ENCODE assay signal across 20 cellular contexts in genomic region chr4:3421470-3421869, GRCh38. TPM values are rescaled to one million over a fixed set of nuclear protein-coding genes. Genes with fewer than 3 reads are reported as not detected.
"Had no signal": no experiment of that assay in that cellular context is flagged by ENCODE, and none has a peak within 500 bp of the region (broad histone marks: within the 10 kb centered on the region; RNA-seq: fewer than 3 reads in every experiment).

No MANE protein-coding gene starts in this region.

- H3K27ac Mint-ChIP-seq: activated naive CD4-positive, alpha-beta T cell treated with anti-CD3 and anti-CD28 coated beads, Interleukin-2, amount 10 ng/mL, durations not matched to agents 7 days and 5 days; activated naive CD8-positive, alpha-beta T cell treated with anti-CD3 and anti-CD28 coated beads, Interleukin-2, amount 50 U/mL, for 24 hours; natural killer cell; T-helper 1 cell treated with Interleukin-12 subunit alpha and Interleukin-12 subunit beta and Interleukin-4 antibody, amounts not matched to agents 30 μg/mL and 1 μg/mL, for 36 hours had no signal

- H3K9me3 Mint-ChIP-seq: activated naive CD4-positive, alpha-beta T cell treated with anti-CD3 and anti-CD28 coated beads, Interleukin-2, amount 10 ng/mL, durations not matched to agents 7 days and 5 days; activated naive CD8-positive, alpha-beta T cell treated with anti-CD3 and anti-CD28 coated beads, Interleukin-2, amount 50 U/mL, for 24 hours; activated T-cell treated with anti-CD3 and anti-CD28 coated beads, Interleukin-2, amount 50 U/mL, for 4 hours; natural killer cell; T-helper 1 cell treated with Interleukin-12 subunit alpha and Interleukin-12 subunit beta and Interleukin-4 antibody, amounts not matched to agents 30 μg/mL and 1 μg/mL, for 36 hours had no signal

- H3K36me3 Mint-ChIP-seq: activated naive CD4-positive, alpha-beta T cell treated with anti-CD3 and anti-CD28 coated beads, Interleukin-2, amount 10 ng/mL, durations not matched to agents 7 days and 5 days; natural killer cell had no signal

- H3K4me3 Mint-ChIP-seq: activated naive CD4-positive, alpha-beta T cell treated with anti-CD3 and anti-CD28 coated beads, Interleukin-2, amount 10 ng/mL, durations not matched to agents 7 days and 5 days; activated naive CD8-positive, alpha-beta T cell treated with anti-CD3 and anti-CD28 coated beads, Interleukin-2, amount 50 U/mL, for 24 hours; activated T-cell treated with anti-CD3 and anti-CD28 coated beads, Interleukin-2, amount 50 U/mL, for 4 hours; natural killer cell; T-helper 1 cell treated with Interleukin-12 subunit alpha and Interleukin-12 subunit beta and Interleukin-4 antibody, amounts not matched to agents 30 μg/mL and 1 μg/mL, for 36 hours had no signal

- H3K27me3 ChIP-seq: breast epithelium, esophagus squamous epithelium, hepatocyte, tibial nerve, uterus had no signal

- H3K36me3 ChIP-seq: breast epithelium, uterus had no signal

- DNase-seq: activated CD4-positive, alpha-beta T cell treated with anti-CD3 and anti-CD28 coated beads, Interleukin-2, amount 50 U/mL, for 1 hour; activated CD4-positive, CD25-positive, alpha-beta regulatory T cell treated with anti-CD3 and anti-CD28 coated beads, Interleukin-2, amount 50 U/mL, for 72 hours; activated CD8-positive, alpha-beta memory T cell treated with anti-CD3 and anti-CD28 coated beads, Interleukin-2, amount 50 U/mL, for 4 hours; activated effector memory CD4-positive, alpha-beta T cell treated with Interleukin-2 at 50 U/mL for 16 hours; activated naive CD4-positive, alpha-beta T cell treated with anti-CD3 and anti-CD28 coated beads, Interleukin-2, amount 10 ng/mL, durations not matched to agents 7 days and 5 days; activated naive CD8-positive, alpha-beta T cell treated with anti-CD3 and anti-CD28 coated beads, Interleukin-2, amount 50 U/mL, for 24 hours; activated T-cell treated with anti-CD3 and anti-CD28 coated beads, Interleukin-2, amount 50 U/mL, for 4 hours; dermis blood vessel endothelial cell; effector memory CD4-positive, alpha-beta T cell; esophagus squamous epithelium; natural killer cell; stimulated activated naive CD8-positive, alpha-beta T cell treated with anti-CD3 and anti-CD28 coated beads, Interleukin-15, Interleukin-2, amounts not matched to agents 100 U/mL and 50 U/mL, for 24 hours; substantia nigra; uterus had no signal

- H3K4me1 Mint-ChIP-seq: activated naive CD4-positive, alpha-beta T cell treated with anti-CD3 and anti-CD28 coated beads, Interleukin-2, amount 10 ng/mL, durations not matched to agents 7 days and 5 days; activated naive CD8-positive, alpha-beta T cell treated with anti-CD3 and anti-CD28 coated beads, Interleukin-2, amount 50 U/mL, for 24 hours; natural killer cell had no signal

- H3K27me3 Mint-ChIP-seq: activated naive CD4-positive, alpha-beta T cell treated with anti-CD3 and anti-CD28 coated beads, Interleukin-2, amount 10 ng/mL, durations not matched to agents 7 days and 5 days; activated naive CD8-positive, alpha-beta T cell treated with anti-CD3 and anti-CD28 coated beads, Interleukin-2, amount 50 U/mL, for 24 hours had no signal

- H3K27ac ChIP-seq: breast epithelium, esophagus squamous epithelium, hepatocyte, tibial nerve, uterus had no signal

- ATAC-seq: activated naive CD8-positive, alpha-beta T cell treated with anti-CD3 and anti-CD28 coated beads, Interleukin-2, amount 50 U/mL, for 24 hours; activated T-cell treated with anti-CD3 and anti-CD28 coated beads, Interleukin-2, amount 50 U/mL, for 4 hours; natural killer cell; stimulated activated naive CD8-positive, alpha-beta T cell treated with anti-CD3 and anti-CD28 coated beads, Interleukin-15, Interleukin-2, amounts not matched to agents 100 U/mL and 50 U/mL, for 24 hours had no signal

- H3K4me1 ChIP-seq: breast epithelium, esophagus squamous epithelium, tibial nerve, uterus had no signal

- H3K9me3 ChIP-seq: breast epithelium, esophagus squamous epithelium, tibial nerve, uterus had no signal

- H3K4me3 ChIP-seq: breast epithelium, esophagus squamous epithelium, hepatocyte, tibial nerve, uterus had no signal

RNA-seq across cellular contexts. Expression of gene HGFAC, which starts 20.3 kb away (rescaled TPM):
- total RNA-seq: mesenteric fat pad, tibial nerve had no signal

RNA-seq across cellular contexts. Expression of gene DOK7, which starts 41.6 kb away (rescaled TPM):
- total RNA-seq: activated T-cell treated with anti-CD3 and anti-CD28 coated beads, Interleukin-2, amount 50 U/mL, for 4 hours; astrocyte; mesenteric fat pad had no signal
